ENCODE assay signal across 24 cellular contexts in the genomic region with DNA sequence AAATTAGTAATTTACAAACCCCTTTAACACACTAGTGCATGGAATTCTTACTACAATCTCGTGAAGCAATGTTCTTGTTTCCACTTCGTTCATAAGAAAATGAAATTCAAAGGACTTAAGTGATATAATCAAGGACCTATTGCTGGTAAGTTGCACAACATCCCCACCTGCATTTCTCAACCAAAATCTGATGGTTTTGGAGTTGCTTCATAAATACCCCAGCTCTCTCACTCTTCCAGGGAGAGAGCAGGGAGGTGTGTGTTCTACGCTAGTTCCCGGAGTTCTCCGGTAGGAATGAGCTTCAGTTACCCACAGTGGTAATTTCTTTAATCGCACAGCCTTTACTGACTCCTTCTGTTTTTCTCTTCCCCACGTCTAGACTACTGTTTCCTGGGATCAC.
"Had no signal": no experiment of that assay in that cellular context is flagged by ENCODE, and none has a peak within 500 bp of the region (broad histone marks: within the 10 kb centered on the region; RNA-seq: fewer than 3 reads in every experiment).

No MANE protein-coding gene starts in this region.

- H3K4me3 Mint-ChIP-seq: dendritic cell treated with granulocyte-macrophage colony-stimulating factor and Interleukin-4, amounts not matched to agents 40 ng/mL and 50 ng/mL, for 4 days; effector memory CD8-positive, alpha-beta T cell; endodermal cell had no signal

- ATAC-seq: effector memory CD8-positive, alpha-beta T cell; esophagus mucosa; foreskin keratinocyte; gastrocnemius medialis; gastroesophageal sphincter; heart left ventricle; heart right ventricle had no signal

- H3K4me3 ChIP-seq: colonic mucosa, coronary artery, dorsolateral prefrontal cortex, esophagus muscularis mucosa, esophagus squamous epithelium, gastrocnemius medialis, gastroesophageal sphincter, heart left ventricle, heart right ventricle had no signal

- H3K27ac Mint-ChIP-seq: dendritic cell treated with granulocyte-macrophage colony-stimulating factor and Interleukin-4, amounts not matched to agents 40 ng/mL and 50 ng/mL, for 4 days; effector memory CD8-positive, alpha-beta T cell; endodermal cell had no signal

- H3K4me1 ChIP-seq: colonic mucosa, esophagus muscularis mucosa, esophagus squamous epithelium, foreskin keratinocyte, gastrocnemius medialis, gastroesophageal sphincter, heart left ventricle, heart right ventricle had no signal

- H3K9me3 Mint-ChIP-seq: dendritic cell treated with granulocyte-macrophage colony-stimulating factor and Interleukin-4, amounts not matched to agents 40 ng/mL and 50 ng/mL, for 4 days had no signal

- H3K9me3 ChIP-seq: colonic mucosa, esophagus muscularis mucosa, esophagus squamous epithelium, gastrocnemius medialis, gastroesophageal sphincter, heart left ventricle had no signal

- H3K27me3 ChIP-seq: colonic mucosa, dorsolateral prefrontal cortex, esophagus muscularis mucosa, esophagus squamous epithelium, foreskin keratinocyte, gastrocnemius medialis, gastroesophageal sphincter, heart left ventricle, heart right ventricle had no signal

- H3K36me3 ChIP-seq: colonic mucosa, esophagus muscularis mucosa, esophagus squamous epithelium, gastrocnemius medialis, gastroesophageal sphincter, heart left ventricle, heart right ventricle had no signal

- H3K4me1 Mint-ChIP-seq: endodermal cell had no signal

- H3K27me3 Mint-ChIP-seq: dendritic cell treated with granulocyte-macrophage colony-stimulating factor and Interleukin-4, amounts not matched to agents 40 ng/mL and 50 ng/mL, for 4 days; effector memory CD8-positive, alpha-beta T cell had no signal

- H3K27ac ChIP-seq: colonic mucosa, coronary artery, dorsolateral prefrontal cortex, epithelial cell of prostate, esophagus muscularis mucosa, esophagus squamous epithelium, foreskin keratinocyte, gastrocnemius medialis, gastroesophageal sphincter, heart left ventricle, heart right ventricle had no signal

- DNase-seq: colonic mucosa; cortex of kidney; dermis blood vessel endothelial cell; dorsolateral prefrontal cortex; effector CD4-positive, alpha-beta T cell; effector CD8-positive, alpha-beta T cell; effector memory CD4-positive, alpha-beta T cell; effector memory CD8-positive, alpha-beta T cell; endodermal cell; erythroblast; esophagus squamous epithelium; foreskin fibroblast; foreskin keratinocyte; foreskin melanocyte; gastrocnemius medialis; glutamatergic neuron; heart left ventricle; heart right ventricle had no signal
